12 cellular contexts compared by ENCODE assay signal in the genomic region with DNA sequence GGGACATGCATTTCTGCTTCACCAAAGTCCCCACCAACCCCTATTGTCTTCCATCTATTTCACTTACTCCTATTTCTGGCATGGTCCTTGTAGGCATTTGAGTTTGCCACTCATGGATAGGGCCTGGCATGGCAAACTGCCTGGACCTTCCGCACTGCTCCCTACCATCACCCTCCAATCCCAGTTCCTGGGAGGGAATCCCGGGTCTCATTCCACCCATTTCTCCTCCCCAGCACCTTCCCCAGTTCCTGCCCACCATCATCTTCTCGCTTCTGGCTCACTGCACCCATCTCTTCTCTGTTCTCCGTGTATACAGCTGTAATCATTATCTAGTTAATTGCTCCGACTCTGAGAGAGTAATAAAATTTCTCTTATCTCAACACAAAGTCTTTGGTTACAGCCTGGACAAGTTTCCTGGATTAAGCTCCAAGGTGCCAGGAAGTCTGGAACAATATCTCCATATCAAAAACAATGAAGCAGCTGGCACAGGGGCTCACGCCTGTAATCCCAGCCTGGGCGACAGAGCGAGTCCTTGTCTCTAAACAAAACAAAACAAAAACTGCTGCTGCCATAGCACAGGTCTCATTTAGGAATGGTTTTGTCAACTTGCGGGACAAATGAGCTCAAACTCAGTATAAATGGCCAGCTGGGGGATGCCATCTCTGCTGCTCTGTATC. TPM values are rescaled to one million over a fixed set of nuclear protein-coding genes. Genes with fewer than 3 reads are reported as not detected.
DNase-seq lines count a peak whose midpoint lies in the region; ATAC-seq, FAIRE-seq and TF ChIP-seq lines count a peak whose summit lies in the region.
"Had no signal": no experiment of that assay in that cellular context is flagged by ENCODE, and none has a peak within 500 bp of the region (broad histone marks: within the 10 kb centered on the region; RNA-seq: fewer than 3 reads in every experiment).

No MANE protein-coding gene starts in this region.

- H3K36me3 Mint-ChIP-seq in endothelial cell (ENCODE audit: low read depth, unreplicated experiment), result peaks cover 5% of the 10 kb centered on the region
- no peaks in the 10 kb centered on the region for H3K36me3 Mint-ChIP-seq in T-helper 17 cell (ENCODE audit: low read depth)

- intact Hi-C loops in kidney (cut with DNase I), result no loop called here

- H3K4me1 Mint-ChIP-seq in endothelial cell (ENCODE audit: unreplicated experiment), result peaks cover 11% of the 10 kb centered on the region
- peaks cover 2% of the 10 kb centered on the region for H3K4me1 Mint-ChIP-seq in T-helper 17 cell

- peaks cover 1% of the 10 kb centered on the region for H3K27me3 Mint-ChIP-seq in endothelial cell (ENCODE audit: unreplicated experiment)
- H3K27me3 Mint-ChIP-seq in T-helper 17 cell, result no peaks in the 10 kb centered on the region

- ATAC-seq in T-helper 17 cell, result no peak
- ATAC-seq: activated CD4-positive, CD25-positive, alpha-beta regulatory T cell treated with anti-CD3 and anti-CD28 coated beads, Interleukin-2, amount 50 U/mL, for 24 hours had no signal

- no peaks in the 10 kb centered on the region for H3K9me3 Mint-ChIP-seq in endothelial cell (ENCODE audit: unreplicated experiment)

- peak overlapping the region in 1 of 2 donors; percentile 34 for H3K9ac ChIP-seq in kidney (ENCODE audit: low read length in 2 of 2)

- H3K9me3 ChIP-seq in kidney (ENCODE audit: control insufficient read depth in 1 of 2, low read length in 2 of 2) (no peaks in the 10 kb centered on the region), T-helper 17 cell (ENCODE audit: control insufficient read depth, low read length, poor library complexity, severe bottlenecking) (no peaks in the 10 kb centered on the region)

- peaks cover 0 to 2% of the 10 kb centered on the region in 2 donors for H3K4me1 ChIP-seq in kidney (ENCODE audit: control insufficient read depth in 1 of 2, insufficient read depth in 1 of 2, low read depth in 1 of 2, low read length in 2 of 2)

- H3K4me3 ChIP-seq in kidney (ENCODE audit: low read length in 2 of 2), result no peak overlapping the region

- FAIRE-seq in kidney (lab: Jason Lieb, UNC), result no peak
- FAIRE-seq: bronchial epithelial cell had no signal

- peak overlapping the region in 1 of 2 donors; percentile 13 for H3K27ac ChIP-seq in kidney (ENCODE audit: low read depth in 2 of 2, low read length in 2 of 2)

- no peak for TF ChIP-seq CTCF in endothelial cell (IDR thresholded peaks at IDR 0.05; ENCODE audit: unreplicated experiment)
- TF ChIP-seq CTCF in kidney (IDR thresholded peaks at IDR 0.05; ENCODE audit: borderline replicate concordance, extremely low read depth, insufficient read depth), result no peak

- H3K4me3 Mint-ChIP-seq in endothelial cell (ENCODE audit: unreplicated experiment) (no peak overlapping the region), T-helper 17 cell (no peak overlapping the region)

- H3K36me3 ChIP-seq in kidney (ENCODE audit: control insufficient read depth in 1 of 2, insufficient read depth in 2 of 2, low read length in 2 of 2), result no peaks in the 10 kb centered on the region

- DNase-seq in H4 (ENCODE audit: low spot score), result peak; percentile 70
- DNase-seq in NCI-H2196 (lab: John Stamatoyannopoulos, UW; ENCODE audit: unreplicated experiment), result peak; percentile 91
- DNase-seq in endothelial cell (ENCODE audit: low spot score), result peak; percentile 31
- peak; percentile 69 for DNase-seq in pulmonary artery endothelial cell (ENCODE audit: low read depth, low spot score)
- no peak for DNase-seq in nucleus accumbens (lab: John Stamatoyannopoulos, UW)
- DNase-seq in 8988T, result no peak
- DNase-seq in kidney, result no peak
- no peak for DNase-seq in T-helper 17 cell
- DNase-seq: DND-41; NK-92 treated with Interleukin-12 subunit alpha and Interleukin-12 subunit beta, amount 100 ng/mL, for 24 hours had no signal

- H3K27ac Mint-ChIP-seq in endothelial cell (ENCODE audit: unreplicated experiment), result peak overlapping the region; percentile 81
- H3K27ac Mint-ChIP-seq in T-helper 17 cell, result no peak overlapping the region

RNA-seq across cellular contexts. Expression of a gene that starts 17.0 kb away (rescaled TPM):
- not detected in 2 replicates for total RNA-seq in H4 (2014; rRNA removed; shearing (Covaris generic))
- 5.2 TPM for total RNA-seq in endothelial cell (ENCODE audit: unreplicated experiment)
- total RNA-seq in pulmonary artery endothelial cell, result 6.6 and 10.8 TPM in 2 replicates
- total RNA-seq in kidney, result 56.2 TPM
- polyA plus RNA-seq in kidney (ENCODE audit: insufficient read depth, low read depth, low replicate concordance), result 199 TPM
- total RNA-seq in T-helper 17 cell, result not detected

RNA-seq across cellular contexts. Expression of a gene that starts 29.4 kb away (rescaled TPM):
- total RNA-seq in H4 (2014; rRNA removed; shearing (Covaris generic)), result 462 and 482 TPM in 2 replicates
- total RNA-seq in endothelial cell (ENCODE audit: unreplicated experiment), result 901 TPM
- total RNA-seq in pulmonary artery endothelial cell, result 308 and 425 TPM in 2 replicates
- 861 TPM for total RNA-seq in kidney
- 1,098 TPM for polyA plus RNA-seq in kidney (ENCODE audit: insufficient read depth, low read depth, low replicate concordance)
- total RNA-seq in T-helper 17 cell, result 100 to 1,000 TPM; 323 to 327 TPM

RNA-seq across cellular contexts. Expression of a gene that starts 45.2 kb away (rescaled TPM):
- 1.4 and 3.8 TPM in 2 replicates for total RNA-seq in H4 (2014; rRNA removed; shearing (Covaris generic))
- total RNA-seq in endothelial cell (ENCODE audit: unreplicated experiment) (3.7 TPM), pulmonary artery endothelial cell (3.9 and 6.6 TPM in 2 replicates), kidney (4.6 TPM), T-helper 17 cell (1 to 10 TPM; 9.3 to 9.4 TPM)
- 1.5 TPM for polyA plus RNA-seq in kidney (ENCODE audit: insufficient read depth, low read depth, low replicate concordance)

RNA-seq across cellular contexts. Expression of a gene that starts 45.7 kb away (rescaled TPM):
- 111 and 163 TPM in 2 replicates for total RNA-seq in H4 (2014; rRNA removed; shearing (Covaris generic))
- total RNA-seq in endothelial cell (ENCODE audit: unreplicated experiment) (45.5 TPM), pulmonary artery endothelial cell (99.3 and 102 TPM in 2 replicates), kidney (50.8 TPM), T-helper 17 cell (10 to 100 TPM; 23.8 to 29.5 TPM)
- polyA plus RNA-seq in kidney (ENCODE audit: insufficient read depth, low read depth, low replicate concordance), result 21.0 TPM

RNA-seq across cellular contexts. Expression of a gene that starts 54.0 kb away (rescaled TPM):
- total RNA-seq in H4 (2014; rRNA removed; shearing (Covaris generic)), result 509 and 536 TPM in 2 replicates
- total RNA-seq in endothelial cell (ENCODE audit: unreplicated experiment), result 206 TPM
- 196 and 223 TPM in 2 replicates for total RNA-seq in pulmonary artery endothelial cell
- total RNA-seq in kidney, result 144 TPM
- 242 TPM for polyA plus RNA-seq in kidney (ENCODE audit: insufficient read depth, low read depth, low replicate concordance)
- total RNA-seq in T-helper 17 cell, result 100 to 1,000 TPM; 127 to 131 TPM

Comparison
In these comparisons a context has a peak if more than half of its experiments do, and no peak if none do; other contexts are left out.
1. DNase-seq: peak in H4 (single experiment), NCI-H2196 (single experiment), endothelial cell (single experiment) and pulmonary artery endothelial cell (single experiment); none in nucleus accumbens (0 of 56), 8988T (single experiment), kidney (single experiment) and T-helper 17 cell (0 of 3).